ENCODE assay signal across 39 cellular contexts in the genomic region with DNA sequence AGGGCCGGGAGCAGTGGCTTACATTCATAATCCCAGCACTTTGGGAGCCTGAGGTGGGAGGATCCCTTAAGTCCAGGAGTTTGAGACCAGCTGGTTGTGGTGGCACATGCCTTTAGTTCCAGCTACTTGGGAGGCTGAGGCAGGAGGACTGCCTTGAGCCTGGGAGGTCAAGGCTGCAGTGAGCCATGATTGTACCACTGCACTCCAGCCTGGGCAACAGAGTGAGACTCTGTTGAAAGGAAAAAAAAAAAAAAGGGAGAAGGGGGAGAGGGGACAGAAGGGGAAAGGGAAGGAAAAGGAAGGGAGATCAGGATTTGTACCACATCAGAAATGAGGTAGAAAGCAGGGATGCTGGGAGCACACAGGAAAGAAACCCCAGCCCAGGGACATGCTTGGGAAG. TPM values are rescaled to one million over a fixed set of nuclear protein-coding genes. Genes with fewer than 3 reads are reported as not detected.
"Had no signal": no experiment of that assay in that cellular context is flagged by ENCODE, and none has a peak within 500 bp of the region (broad histone marks: within the 10 kb centered on the region; RNA-seq: fewer than 3 reads in every experiment).

No MANE protein-coding gene starts in this region.

- H3K4me1 Mint-ChIP-seq: activated B cell treated with CpG ODN at 0.5 μM for 24 hours; activated naive CD8-positive, alpha-beta T cell treated with anti-CD3 and anti-CD28 coated beads, Interleukin-2, amount 50 U/mL, for 24 hours had no signal

- H3K36me3 Mint-ChIP-seq: activated naive CD4-positive, alpha-beta T cell treated with anti-CD3 and anti-CD28 coated beads, Interleukin-2, amount 50 U/mL, for 24 hours; activated naive CD8-positive, alpha-beta T cell treated with anti-CD3 and anti-CD28 coated beads for 36 hours; brain had no signal

- H3K27ac ChIP-seq: adrenal gland, breast epithelium, cardiac muscle cell, colonic mucosa, epithelial cell of prostate, esophagus squamous epithelium, gastroesophageal sphincter, heart right ventricle, WERI-Rb-1 had no signal

- H3K4me3 Mint-ChIP-seq: activated B cell treated with CpG ODN at 0.5 μM for 24 hours; activated CD4-positive, alpha-beta memory T cell treated with anti-CD3 and anti-CD28 coated beads, Interleukin-2, amount 10 ng/mL, durations not matched to agents 7 days and 5 days; activated naive CD4-positive, alpha-beta T cell treated with anti-CD3 and anti-CD28 coated beads, Interleukin-2, amount 50 U/mL, for 24 hours; activated naive CD8-positive, alpha-beta T cell treated with anti-CD3 and anti-CD28 coated beads for 36 hours; activated naive CD8-positive, alpha-beta T cell treated with anti-CD3 and anti-CD28 coated beads, Interleukin-2, amount 50 U/mL, for 24 hours; activated T-cell treated with anti-CD3 and anti-CD28 coated beads, Interleukin-2, amount 50 U/mL, for 24 hours; activated T-cell treated with anti-CD3 and anti-CD28 coated beads, Interleukin-2, amount 50 U/mL, for 72 hours; brain; T-helper 1 cell treated with Interleukin-12 subunit alpha and Interleukin-12 subunit beta and Interleukin-4 antibody, amounts not matched to agents 30 μg/mL and 1 μg/mL, for 36 hours; T-helper 2 cell treated with Interferon-gamma antibody and Interleukin-4, amounts not matched to agents 5 μg/mL and 100 μg/mL, for 36 hours had no signal

- H3K27me3 ChIP-seq: adrenal gland, breast epithelium, cardiac muscle cell, colonic mucosa, esophagus squamous epithelium, gastroesophageal sphincter, heart right ventricle had no signal

- DNase-seq: activated B cell treated with CpG ODN at 0.5 μM for 24 hours; activated CD4-positive, alpha-beta memory T cell treated with anti-CD3 and anti-CD28 coated beads, Interleukin-2, amount 10 ng/mL, durations not matched to agents 7 days and 5 days; activated CD4-positive, alpha-beta T cell treated with anti-CD3 and anti-CD28 coated beads for 48 hours; activated CD4-positive, alpha-beta T cell treated with anti-CD3 and anti-CD28 coated beads, Interleukin-2, amount 50 U/mL, for 1 hour; activated CD8-positive, alpha-beta memory T cell treated with anti-CD3 and anti-CD28 coated beads, Interleukin-2, amount 50 U/mL, for 48 hours; activated gamma-delta T cell; activated naive CD4-positive, alpha-beta T cell; activated naive CD8-positive, alpha-beta T cell treated with anti-CD3 and anti-CD28 coated beads for 36 hours; activated naive CD8-positive, alpha-beta T cell treated with anti-CD3 and anti-CD28 coated beads, Interleukin-2, amount 50 U/mL, for 24 hours; activated T-cell treated with anti-CD3 and anti-CD28 coated beads for 4 hours; activated T-cell treated with anti-CD3 and anti-CD28 coated beads, Interleukin-2, amount 50 U/mL, for 24 hours; activated T-cell treated with anti-CD3 and anti-CD28 coated beads, Interleukin-2, amount 50 U/mL, for 72 hours; adrenal gland; amygdala; aorta; central memory CD4-positive, alpha-beta T cell; cerebellar nuclear complex; colonic mucosa; effector CD8-positive, alpha-beta T cell; esophagus squamous epithelium; foreskin melanocyte; heart right ventricle; T1000; WERI-Rb-1 had no signal

- H3K9me3 ChIP-seq: adrenal gland, breast epithelium, colonic mucosa, esophagus squamous epithelium, gastroesophageal sphincter, heart right ventricle had no signal

- H3K27ac Mint-ChIP-seq: activated B cell treated with CpG ODN at 0.5 μM for 24 hours; activated CD4-positive, alpha-beta memory T cell treated with anti-CD3 and anti-CD28 coated beads, Interleukin-2, amount 10 ng/mL, durations not matched to agents 7 days and 5 days; activated naive CD4-positive, alpha-beta T cell treated with anti-CD3 and anti-CD28 coated beads, Interleukin-2, amount 50 U/mL, for 24 hours; activated naive CD8-positive, alpha-beta T cell treated with anti-CD3 and anti-CD28 coated beads for 36 hours; activated naive CD8-positive, alpha-beta T cell treated with anti-CD3 and anti-CD28 coated beads, Interleukin-2, amount 50 U/mL, for 24 hours; activated T-cell treated with anti-CD3 and anti-CD28 coated beads, Interleukin-2, amount 50 U/mL, for 24 hours; activated T-cell treated with anti-CD3 and anti-CD28 coated beads, Interleukin-2, amount 50 U/mL, for 72 hours; T-helper 1 cell treated with Interleukin-12 subunit alpha and Interleukin-12 subunit beta and Interleukin-4 antibody, amounts not matched to agents 30 μg/mL and 1 μg/mL, for 36 hours; T-helper 2 cell treated with Interferon-gamma antibody and Interleukin-4, amounts not matched to agents 5 μg/mL and 100 μg/mL, for 36 hours had no signal

- H3K4me1 ChIP-seq: adrenal gland, breast epithelium, colonic mucosa, esophagus squamous epithelium, gastroesophageal sphincter, heart right ventricle had no signal

- H3K9me3 Mint-ChIP-seq: activated CD4-positive, alpha-beta memory T cell treated with anti-CD3 and anti-CD28 coated beads, Interleukin-2, amount 10 ng/mL, durations not matched to agents 7 days and 5 days; activated naive CD4-positive, alpha-beta T cell treated with anti-CD3 and anti-CD28 coated beads, Interleukin-2, amount 50 U/mL, for 24 hours; activated T-cell treated with anti-CD3 and anti-CD28 coated beads, Interleukin-2, amount 50 U/mL, for 24 hours had no signal

- H3K27me3 Mint-ChIP-seq: activated naive CD4-positive, alpha-beta T cell treated with anti-CD3 and anti-CD28 coated beads, Interleukin-2, amount 50 U/mL, for 24 hours; activated naive CD8-positive, alpha-beta T cell treated with anti-CD3 and anti-CD28 coated beads, Interleukin-2, amount 50 U/mL, for 24 hours; activated T-cell treated with anti-CD3 and anti-CD28 coated beads, Interleukin-2, amount 50 U/mL, for 24 hours had no signal

- FAIRE-seq: endometrium, endothelial cell of umbilical vein had no signal

- H3K4me3 ChIP-seq: adrenal gland, breast epithelium, cardiac muscle cell, colonic mucosa, esophagus squamous epithelium, gastroesophageal sphincter, heart right ventricle had no signal

- H3K36me3 ChIP-seq: adrenal gland, breast epithelium, cardiac muscle cell, colonic mucosa, esophagus squamous epithelium, gastroesophageal sphincter, heart right ventricle, WERI-Rb-1 had no signal

RNA-seq across cellular contexts. Expression of a gene that starts 38.7 kb away (rescaled TPM):
- total RNA-seq: activated B cell treated with CpG ODN at 0.5 μM for 24 hours; activated CD4-positive, alpha-beta memory T cell treated with anti-CD3 and anti-CD28 coated beads, Interleukin-2, amount 10 ng/mL, durations not matched to agents 7 days and 5 days; activated T-cell treated with anti-CD3 and anti-CD28 coated beads, Interleukin-2, amount 50 U/mL, for 72 hours; aorta; dermis microvascular lymphatic vessel endothelial cell; endothelial cell of umbilical vein; fibroblast of lung; fibroblast of villous mesenchyme; glomerular endothelial cell; heart right ventricle had no signal
- polyA plus RNA-seq: endothelial cell of umbilical vein, fibroblast of lung, heart right ventricle had no signal

RNA-seq across cellular contexts. Expression of a gene that starts 57.9 kb away (rescaled TPM):
- total RNA-seq: activated B cell treated with CpG ODN at 0.5 μM for 24 hours; activated naive CD8-positive, alpha-beta T cell treated with anti-CD3 and anti-CD28 coated beads for 36 hours; adrenal gland; aorta; cardiac muscle cell; colonic mucosa; dermis microvascular lymphatic vessel endothelial cell; endothelial cell of umbilical vein; fibroblast of lung; fibroblast of villous mesenchyme; glomerular endothelial cell; heart right ventricle had no signal
- polyA plus RNA-seq: adrenal gland, aorta, cardiac muscle cell, endothelial cell of umbilical vein, esophagus, fibroblast of lung, heart right ventricle had no signal

RNA-seq across cellular contexts. Expression of a gene that starts 58.1 kb away (rescaled TPM):
- total RNA-seq: activated B cell treated with CpG ODN at 0.5 μM for 24 hours; activated naive CD8-positive, alpha-beta T cell treated with anti-CD3 and anti-CD28 coated beads for 36 hours; adrenal gland; aorta; cardiac muscle cell; colonic mucosa; fibroblast of lung; glomerular endothelial cell; heart right ventricle had no signal
- polyA plus RNA-seq: adrenal gland, aorta, cardiac muscle cell, fibroblast of lung, heart right ventricle had no signal
